In the genomic region with DNA sequence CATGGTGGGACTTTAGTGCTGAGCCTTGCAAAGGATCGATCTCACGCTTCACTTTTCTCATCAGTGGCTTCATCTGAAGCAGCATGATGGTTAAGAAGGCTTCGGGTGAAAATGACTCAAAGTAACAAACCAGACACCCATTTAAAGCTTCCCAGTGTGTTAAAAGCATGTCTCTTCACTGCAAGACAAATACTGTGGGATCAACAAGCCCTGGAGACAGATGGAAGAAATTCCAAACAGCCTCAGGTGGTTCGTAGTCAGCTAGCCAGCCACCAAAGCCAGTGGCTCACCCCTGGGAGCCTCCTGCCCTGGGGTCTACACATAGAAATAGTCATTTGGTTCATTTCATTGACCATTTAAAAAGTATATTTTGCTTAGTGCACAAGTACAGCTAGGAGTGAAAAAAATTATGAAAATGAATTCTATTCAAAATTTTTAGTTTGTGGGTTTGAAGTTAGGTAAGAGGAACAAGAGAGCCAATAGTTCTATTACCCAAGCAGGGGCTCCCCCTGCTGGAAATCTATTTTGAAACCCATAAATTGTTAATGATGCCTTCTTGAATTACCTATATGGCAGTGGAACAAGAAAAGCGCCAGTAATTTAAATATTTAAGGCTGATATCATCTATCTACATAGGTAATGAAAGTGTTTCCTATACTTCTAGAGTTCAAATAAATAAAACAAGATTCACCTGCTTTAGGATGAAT, we compare ENCODE assay signal across 10 cellular contexts. TPM values are rescaled to one million over a fixed set of nuclear protein-coding genes. Genes with fewer than 3 reads are reported as not detected.
A peak's percentile ranks its signal among the peaks of the same experiment; 100 is the strongest.
DNase-seq lines count a peak whose midpoint lies in the region; ATAC-seq, FAIRE-seq and TF ChIP-seq lines count a peak whose summit lies in the region.
"Had no signal": no experiment of that assay in that cellular context is flagged by ENCODE, and none has a peak within 500 bp of the region (broad histone marks: within the 10 kb centered on the region; RNA-seq: fewer than 3 reads in every experiment).

No MANE protein-coding gene starts in this region.

- dilution Hi-C loops in keratinocyte (cut with MboI; ENCODE audit: extremely low pct_ligation_motif_present, low sequenced_read_pairs): no loop called here

- H3K9ac ChIP-seq in keratinocyte (ENCODE audit: control insufficient read depth, extremely low read depth, insufficient read depth, low read length): no peak overlapping the region

- H4K20me1 ChIP-seq in keratinocyte (ENCODE audit: control insufficient read depth, extremely low read depth, insufficient read depth, low read length): no peaks in the 10 kb centered on the region

- peak; percentile 48; the same call in 1 of the 2 replicates for ATAC-seq in WTC11
- ATAC-seq in CD8-positive, alpha-beta T cell: no peak
- no peak for ATAC-seq in gastrocnemius medialis

- POLR2A ChIA-PET in WTC11 (lab: Charles Lee): interaction anchor here (0.7 kb wide), 1 partner anchor 44 kb away, joined by 3 read pairs; no protein-coding TSS in a partner anchor
- POLR2A ChIA-PET in CD8-positive, alpha-beta T cell (lab: Charles Lee): no interaction called here

- H3K4me2 ChIP-seq in keratinocyte (ENCODE audit: control insufficient read depth, extremely low read depth, insufficient read depth, low read depth, low read length): no peak overlapping the region

- H3K4me3 Mint-ChIP-seq in WTC11: no peak overlapping the region
- no peak overlapping the region for H3K4me3 Mint-ChIP-seq in CD8-positive, alpha-beta T cell

- intact Hi-C loops in CD8-positive, alpha-beta T cell (cut with DNase I, micrococcal nuclease): no loop called here
- intact Hi-C loops in gastrocnemius medialis (cut with DNase I; ENCODE audit: low total_unique reads): no loop called here

- TF ChIP-seq CTCF in C4-2B (conservative IDR thresholded peaks at IDR 0.05) (peak; percentile 68), WTC11 (IDR thresholded peaks at IDR 0.05) (peak; percentile 37; the same call in 1 of the 2 replicates), keratinocyte (optimal IDR thresholded peaks at IDR 0.05 in 1 of 3, IDR thresholded peaks at IDR 0.05 in 1 of 3, conservative IDR thresholded peaks at IDR 0.05 in 1 of 3; ENCODE audit: extremely low read depth in 1 of 3, insufficient read depth in 2 of 3, low read length in 3 of 3) (peak in 2 of 3 experiments; percentile 14 to 51), gastrocnemius medialis (IDR thresholded peaks at IDR 0.05 in 4 of 5, conservative IDR thresholded peaks at IDR 0.05 in 1 of 5) (peak in 2 of 5 experiments; percentile 13 to 47)
- no peak for TF ChIP-seq CTCF in CD8-positive, alpha-beta T cell (IDR thresholded peaks at IDR 0.05)

- peaks cover 5% of the 10 kb centered on the region for H3K9me3 Mint-ChIP-seq in WTC11
- H3K9me3 Mint-ChIP-seq in CD8-positive, alpha-beta T cell: no peaks in the 10 kb centered on the region

- H3K4me1 Mint-ChIP-seq in WTC11: peaks cover 5% of the 10 kb centered on the region
- H3K4me1 Mint-ChIP-seq in CD8-positive, alpha-beta T cell (ENCODE audit: low read depth): no peaks in the 10 kb centered on the region

- in situ Hi-C loops in gastrocnemius medialis (cut with MboI; ENCODE audit: low sequenced_read_pairs in 4 of 4): loop anchor here in 1 of 4 donors (25.0 kb wide), 1 partner anchor 1101 kb away; no protein-coding TSS in a partner anchor

- no peaks in the 10 kb centered on the region for H3K9me3 ChIP-seq in keratinocyte (ENCODE audit: control insufficient read depth, low read depth, low read length)
- no peaks in the 10 kb centered on the region for H3K9me3 ChIP-seq in CD8-positive, alpha-beta T cell (ENCODE audit: low read length)
- no peaks in the 10 kb centered on the region for H3K9me3 ChIP-seq in gastrocnemius medialis

- no peaks in the 10 kb centered on the region; the same call in 1 of the 2 replicates for H3K27me3 Mint-ChIP-seq in WTC11 (ENCODE audit: low read depth)
- peaks cover 8% of the 10 kb centered on the region for H3K27me3 Mint-ChIP-seq in CD8-positive, alpha-beta T cell (ENCODE audit: low read depth)

- H3K36me3 Mint-ChIP-seq in WTC11: no peaks in the 10 kb centered on the region
- H3K36me3 Mint-ChIP-seq in CD8-positive, alpha-beta T cell: no peaks in the 10 kb centered on the region

- no peak for TF ChIP-seq POLR2A in gastrocnemius medialis (IDR thresholded peaks at IDR 0.05)

- H3K27ac Mint-ChIP-seq in WTC11: no peak overlapping the region
- no peak overlapping the region for H3K27ac Mint-ChIP-seq in CD8-positive, alpha-beta T cell

- CTCF ChIA-PET in WTC11 (lab: Charles Lee): interaction anchor here (0.6 to 2.0 kb wide), 7 partner anchors 35 to 423 kb away, joined by 3 to 7 read pairs (median 4); no protein-coding TSS in a partner anchor
- CTCF ChIA-PET in CD8-positive, alpha-beta T cell (lab: Charles Lee): no interaction called here

- H2AFZ ChIP-seq in keratinocyte (ENCODE audit: control insufficient read depth, low read length): no peak overlapping the region

- no peak overlapping the region for H3K4me3 ChIP-seq in keratinocyte (ENCODE audit: control insufficient read depth in 2 of 3, extremely low read depth in 1 of 3, insufficient read depth in 2 of 3, low read depth in 1 of 3, low read length in 3 of 3)
- no peak overlapping the region for H3K4me3 ChIP-seq in CD8-positive, alpha-beta T cell (ENCODE audit: low read depth, low read length)
- no peak overlapping the region for H3K4me3 ChIP-seq in gastrocnemius medialis

- H3K27ac ChIP-seq in C4-2B (no peak overlapping the region), keratinocyte (ENCODE audit: control insufficient read depth, insufficient read depth, low read length) (no peak overlapping the region), gastrocnemius medialis (no peak overlapping the region)
- no peak overlapping the region for H3K27ac ChIP-seq in CD8-positive, alpha-beta T cell (ENCODE audit: low read depth, low read length)

- no peak for FAIRE-seq in keratinocyte (lab: Jason Lieb, UNC)

- H3K79me2 ChIP-seq in keratinocyte (ENCODE audit: control insufficient read depth, insufficient read depth, low read length): no peaks in the 10 kb centered on the region

- no peaks in the 10 kb centered on the region for H3K9me1 ChIP-seq in keratinocyte (ENCODE audit: control insufficient read depth, extremely low read depth, insufficient read depth, low read length)

- no peaks in the 10 kb centered on the region for H3K36me3 ChIP-seq in keratinocyte (ENCODE audit: control insufficient read depth in 2 of 2, extremely low read depth in 1 of 2, insufficient read depth in 2 of 2, low read length in 2 of 2)
- H3K36me3 ChIP-seq in CD8-positive, alpha-beta T cell (ENCODE audit: insufficient read depth, low read length): no peaks in the 10 kb centered on the region
- no peaks in the 10 kb centered on the region for H3K36me3 ChIP-seq in gastrocnemius medialis

- peak; percentile 4 for DNase-seq in HT-29 (ENCODE audit: low spot score)
- no peak for DNase-seq in WTC11 (ENCODE audit: low spot score)
- no peak for DNase-seq in keratinocyte (ENCODE audit: low read depth, low spot score)
- DNase-seq in CD8-positive, alpha-beta T cell: no peak
- no peak for DNase-seq in hippocampal formation (lab: John Stamatoyannopoulos, UW)
- no peak for DNase-seq in C1 segment of cervical spinal cord (lab: John Stamatoyannopoulos, UW)
- no peak for DNase-seq in gastrocnemius medialis
- DNase-seq: aorta had no signal

- H3K4me1 ChIP-seq in keratinocyte (ENCODE audit: control insufficient read depth, extremely low read depth, insufficient read depth, low read length) (no peaks in the 10 kb centered on the region), gastrocnemius medialis (no peaks in the 10 kb centered on the region)
- H3K4me1 ChIP-seq in CD8-positive, alpha-beta T cell (ENCODE audit: insufficient read depth, low read length): no peaks in the 10 kb centered on the region

- H3K27me3 ChIP-seq in keratinocyte (ENCODE audit: control insufficient read depth, extremely low read depth, insufficient read depth, low read length): no peaks in the 10 kb centered on the region
- no peaks in the 10 kb centered on the region for H3K27me3 ChIP-seq in CD8-positive, alpha-beta T cell (ENCODE audit: insufficient read depth, low read length)
- H3K27me3 ChIP-seq in gastrocnemius medialis: no peaks in the 10 kb centered on the region

TF ChIP-seq in WTC11, 78 proteins besides CTCF, POLR2A, EP300 and RAD21 (continues in another document):
- TF ChIP-seq NR3C1 (CRISPR knock-in tag; conservative IDR thresholded peaks at IDR 0.05; ENCODE audit: low read depth) (no peak), ESRRA (CRISPR knock-in tag; IDR thresholded peaks at IDR 0.05; ENCODE audit: borderline replicate concordance) (no peak), KAT7 (CRISPR knock-in tag; IDR thresholded peaks at IDR 0.05; ENCODE audit: borderline replicate concordance) (no peak), ZNF121 (CRISPR knock-in tag; IDR thresholded peaks at IDR 0.05) (no peak), EMX1 (CRISPR knock-in tag; IDR thresholded peaks at IDR 0.05) (no peak), FOXP1 (CRISPR knock-in tag; IDR thresholded peaks at IDR 0.05; ENCODE audit: borderline replicate concordance) (no peak), MYBL2 (CRISPR knock-in tag; IDR thresholded peaks at IDR 0.05) (no peak)
- TF ChIP-seq, protein P1, sequence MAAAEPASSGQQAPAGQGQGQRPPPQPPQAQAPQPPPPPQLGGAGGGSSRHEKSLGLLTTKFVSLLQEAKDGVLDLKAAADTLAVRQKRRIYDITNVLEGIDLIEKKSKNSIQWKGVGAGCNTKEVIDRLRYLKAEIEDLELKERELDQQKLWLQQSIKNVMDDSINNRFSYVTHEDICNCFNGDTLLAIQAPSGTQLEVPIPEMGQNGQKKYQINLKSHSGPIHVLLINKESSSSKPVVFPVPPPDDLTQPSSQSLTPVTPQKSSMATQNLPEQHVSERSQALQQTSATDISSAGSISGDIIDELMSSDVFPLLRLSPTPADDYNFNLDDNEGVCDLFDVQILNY (CRISPR knock-in tag; IDR thresholded peaks at IDR 0.05): no peak

RNA-seq across cellular contexts. Expression of a gene that starts 51.6 kb away (rescaled TPM):
- total RNA-seq in HT-29 (2014; rRNA removed; shearing (Covaris generic)): not detected in 2 replicates
- 1.5 to 3.0 TPM (median 1.9 TPM) in 3 replicates for total RNA-seq in WTC11 (2021)
- 7.9 to 12.1 TPM (median 8.1 TPM) in 3 replicates for polyA plus RNA-seq in keratinocyte
- polyA plus RNA-seq in keratinocyte (2011; ENCODE audit: low read depth): 0.60 TPM
- 6.1 and 6.2 TPM in 2 replicates for polyA plus RNA-seq in keratinocyte (2011; cell fraction: cytosol; rRNA removed)
- 7.9 and 9.3 TPM in 2 replicates for polyA plus RNA-seq in keratinocyte (2011; cell fraction: nucleus; rRNA removed)
- polyA plus RNA-seq in keratinocyte (2012; ENCODE audit: low replicate concordance): 0.82 and 6.6 TPM in 2 replicates
- polyA minus RNA-seq in keratinocyte: 9.7 to 51.5 TPM (median 19.8 TPM) in 3 replicates
- 6.1 TPM for polyA minus RNA-seq in keratinocyte (2011; cell fraction: cytosol; rRNA and poly(A)+ RNA removed)
- 3.6 and 5.4 TPM in 2 replicates for polyA minus RNA-seq in keratinocyte (2011; cell fraction: nucleus; rRNA and poly(A)+ RNA removed)
- under 1 TPM in 1 of 2 experiments, not detected in 1; 0.33 TPM for total RNA-seq in CD8-positive, alpha-beta T cell
- 100 to 1,000 TPM in 1 of 4 donors, 10 to 100 TPM in 3; 75.5 to 227 (median 83.2) TPM for total RNA-seq in gastrocnemius medialis
- total RNA-seq: T-helper 1 cell treated with Interleukin-12 subunit alpha and Interleukin-12 subunit beta and Interleukin-4 antibody, amounts not matched to agents 30 ng/mL and 1 ng/mL, for 36 hours had no signal

Comparison
In these comparisons a context has a peak if more than half of its experiments do, and no peak if none do; other contexts are left out.
1. RNA of a gene that starts 51.6 kb away (total RNA-seq): 75.5 to 227 TPM in gastrocnemius medialis; 1.5 to 3.0 TPM in WTC11, 0.33 TPM in CD8-positive, alpha-beta T cell and not detected in HT-29; every median in the first group is over 10 times any median in the second.